25 cellular contexts compared by ENCODE assay signal in the genomic region with DNA sequence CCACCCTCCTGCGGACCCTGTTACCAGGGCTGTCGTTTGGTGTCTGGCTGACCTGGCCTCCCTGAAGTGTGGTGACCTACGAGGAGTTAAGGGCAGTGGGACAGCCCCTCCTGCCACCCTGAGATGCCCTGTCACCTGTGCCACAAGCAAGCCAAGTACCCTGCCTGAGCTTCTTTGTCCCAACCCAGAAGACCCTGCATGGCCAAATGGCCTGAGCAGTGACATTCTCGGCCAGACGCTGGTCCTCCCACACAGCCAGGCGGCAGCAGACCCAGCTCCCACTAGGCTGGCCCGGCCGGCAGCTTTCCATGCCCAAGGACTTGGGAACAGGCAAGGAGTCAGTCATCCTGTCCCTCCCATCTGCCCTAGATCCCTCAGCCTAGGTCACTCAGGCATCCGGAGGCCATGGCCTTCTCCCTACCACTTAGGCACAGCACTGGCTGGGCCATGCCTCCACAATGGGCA.
"Had no signal": no experiment of that assay in that cellular context is flagged by ENCODE, and none has a peak within 500 bp of the region (broad histone marks: within the 10 kb centered on the region; RNA-seq: fewer than 3 reads in every experiment).

No MANE protein-coding gene starts in this region.

- H3K27ac Mint-ChIP-seq: activated CD8-positive, alpha-beta T cell treated with anti-CD3 and anti-CD28 coated beads, Interleukin-2, amount 10 ng/mL, durations not matched to agents 7 days and 5 days; natural killer cell treated with Interleukin-12 subunit alpha and Interleukin-12 subunit beta and Interleukin-15 and Interleukin-18, amount 100 ng/mL, for 72 hours; T-helper 2 cell treated with Interferon-gamma antibody and Interleukin-4, amounts not matched to agents 5 μg/mL and 100 μg/mL, for 36 hours had no signal

- ATAC-seq: activated CD4-positive, CD25-positive, alpha-beta regulatory T cell treated with anti-CD3 and anti-CD28 coated beads, Interleukin-2, amount 50 U/mL, for 24 hours; activated CD8-positive, alpha-beta T cell treated with anti-CD3 and anti-CD28 coated beads, Interleukin-2, amount 10 ng/mL, durations not matched to agents 7 days and 5 days; activated naive CD4-positive, alpha-beta T cell treated with anti-CD3 and anti-CD28 coated beads, Interleukin-2, amount 50 U/mL, for 72 hours; gastrocnemius medialis; left lung; sciatic nerve; upper lobe of right lung had no signal

- H3K9me3 Mint-ChIP-seq: activated naive CD4-positive, alpha-beta T cell treated with anti-CD3 and anti-CD28 coated beads, Interleukin-2, amount 50 U/mL, for 72 hours; natural killer cell treated with Interleukin-12 subunit alpha and Interleukin-12 subunit beta and Interleukin-15 and Interleukin-18, amount 100 ng/mL, for 72 hours had no signal

- H3K36me3 ChIP-seq: ascending aorta, brain microvascular endothelial cell, esophagus squamous epithelium, gastrocnemius medialis, left lung, upper lobe of right lung had no signal

- H3K27me3 ChIP-seq: ascending aorta, brain microvascular endothelial cell, esophagus squamous epithelium, gastrocnemius medialis, left lung, upper lobe of right lung had no signal

- H3K4me3 ChIP-seq: ascending aorta, coronary artery, esophagus squamous epithelium, gastrocnemius medialis, left lung, SK-N-MC, upper lobe of right lung had no signal

- H3K9me3 ChIP-seq: ascending aorta, esophagus squamous epithelium, gastrocnemius medialis, upper lobe of right lung had no signal

- H3K36me3 Mint-ChIP-seq: activated naive CD4-positive, alpha-beta T cell treated with anti-CD3 and anti-CD28 coated beads, Interleukin-2, amount 50 U/mL, for 72 hours; natural killer cell treated with Interleukin-12 subunit alpha and Interleukin-12 subunit beta and Interleukin-15 and Interleukin-18, amount 100 ng/mL, for 72 hours had no signal

- H3K27ac ChIP-seq: ascending aorta, brain microvascular endothelial cell, esophagus squamous epithelium, gastrocnemius medialis, left lung, SK-N-MC, upper lobe of right lung, VCaP had no signal

- H3K4me1 ChIP-seq: upper lobe of right lung had no signal

- DNase-seq: activated CD4-positive, alpha-beta T cell treated with anti-CD3 and anti-CD28 coated beads, Interleukin-2, amount 50 U/mL, for 1 hour; activated CD8-positive, alpha-beta T cell treated with anti-CD3 and anti-CD28 coated beads, Interleukin-2, amount 10 ng/mL, durations not matched to agents 7 days and 5 days; activated gamma-delta T cell treated with Interleukin-2 at 50 U/mL for 16 hours; brain microvascular endothelial cell; central memory CD4-positive, alpha-beta T cell; esophagus squamous epithelium; gastrocnemius medialis; head of caudate nucleus; mammary epithelial cell; midbrain; small intestine; stimulated activated CD4-positive, alpha-beta T cell treated with anti-CD3 and anti-CD28 coated beads, Interleukin-2, amount 100 ng/mL, for 48 hours; stimulated activated CD8-positive, alpha-beta memory T cell treated with anti-CD3 and anti-CD28 coated beads, Interleukin-4, amount 100 ng/mL, for 48 hours; stimulated activated naive CD4-positive, alpha-beta T cell treated with Interleukin-2 at 50 U/mL for 16 hours; upper lobe of right lung had no signal

- H3K27me3 Mint-ChIP-seq: natural killer cell treated with Interleukin-12 subunit alpha and Interleukin-12 subunit beta and Interleukin-15 and Interleukin-18, amount 100 ng/mL, for 72 hours had no signal

- H3K4me3 Mint-ChIP-seq: activated CD8-positive, alpha-beta T cell treated with anti-CD3 and anti-CD28 coated beads, Interleukin-2, amount 10 ng/mL, durations not matched to agents 7 days and 5 days; natural killer cell treated with Interleukin-12 subunit alpha and Interleukin-12 subunit beta and Interleukin-15 and Interleukin-18, amount 100 ng/mL, for 72 hours; T-helper 2 cell treated with Interferon-gamma antibody and Interleukin-4, amounts not matched to agents 5 μg/mL and 100 μg/mL, for 36 hours had no signal
